25 cellular contexts compared by ENCODE assay signal in the genomic region with DNA sequence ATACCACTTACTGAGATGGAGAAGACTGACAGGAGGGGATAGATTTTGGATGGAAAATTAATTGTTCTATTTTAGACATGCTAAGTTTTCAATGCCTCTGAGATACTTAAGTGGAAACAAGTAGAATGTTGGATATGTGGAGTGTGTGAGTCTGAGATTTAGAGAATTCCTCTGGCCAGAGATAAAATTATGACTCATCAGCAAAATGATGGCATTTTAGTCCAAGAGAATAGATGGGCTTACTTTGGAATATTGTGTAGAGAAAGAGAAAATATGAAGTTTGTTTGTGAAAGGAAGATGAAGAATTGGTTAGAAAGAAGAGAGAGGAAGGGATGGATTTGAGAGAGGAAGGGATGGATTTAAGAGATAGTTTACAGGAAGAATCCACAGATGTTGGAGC.
DNase-seq lines count a peak whose midpoint lies in the region; ATAC-seq, FAIRE-seq and TF ChIP-seq lines count a peak whose summit lies in the region.
"Had no signal": no experiment of that assay in that cellular context is flagged by ENCODE, and none has a peak within 500 bp of the region (broad histone marks: within the 10 kb centered on the region; RNA-seq: fewer than 3 reads in every experiment).

No MANE protein-coding gene starts in this region.

- no TSS peak for BruUV-seq in HepG2 (replicated peaks; lab: Mats Ljungman, UMichigan)

- no peak overlapping the region for H3K4me2 ChIP-seq in HepG2 (ENCODE audit: low read depth, low read length)
- peak overlapping the region; percentile 49 for H3K4me2 ChIP-seq in smooth muscle cell
- H3K4me2 ChIP-seq: BLaER1 treated with 17β-estradiol and CSF1 and Interleukin-3, amounts not matched to agents 10 nM and 100 nM had no signal

- H2AFZ ChIP-seq in HepG2 (ENCODE audit: low read length) (no peak overlapping the region), smooth muscle cell (ENCODE audit: low read depth) (no peak overlapping the region)

- DNase-seq in HepG2 (ENCODE audit: low spot score) (no peak), right lobe of liver (no peak), smooth muscle cell (lab: John Stamatoyannopoulos, UW; ENCODE audit: unreplicated experiment) (no peak), cerebellar nuclear complex (lab: John Stamatoyannopoulos, UW) (no peak), testis (no peak)
- DNase-seq: ACHN; AML-193; BE2C; CD4-positive, alpha-beta T cell; CD8-positive, alpha-beta memory T cell; DMS 273 treated with DMSO at 0.1 percent for 48 hours; DMS79; EL; GDM1; GOT3; HFFc6 had no signal

- H3K27ac ChIP-seq in HepG2 (ENCODE audit: extremely low read length, insufficient read depth, low read length) = no peak overlapping the region
- H3K27ac ChIP-seq in right lobe of liver = no peak overlapping the region
- no peak overlapping the region for H3K27ac ChIP-seq in smooth muscle cell (ENCODE audit: low read depth)
- no peak overlapping the region for H3K27ac ChIP-seq in testis
- H3K27ac ChIP-seq: 22Rv1; BLaER1 treated with 17β-estradiol and CSF1 and Interleukin-3, amounts not matched to agents 10 nM and 100 nM had no signal

- POLR2A ChIA-PET in HepG2 (lab: Yijun Ruan, JAX) = no interaction called here

- FAIRE-seq in HepG2 (lab: Jason Lieb, UNC) (no peak), colon (lab: Jason Lieb, UNC) (peak; percentile 5)
- FAIRE-seq: A204.1, D721Med, GM12878, GM18507, H54 had no signal

- TF ChIP-seq EP300 in HepG2 (IDR thresholded peaks at IDR 0.05; ENCODE audit: low read depth in 2 of 2, low read length in 2 of 2) (no peak), HepG2 (CRISPR knock-in tag; IDR thresholded peaks at IDR 0.05; ENCODE audit: borderline replicate concordance) (no peak)

- H3K9me3 ChIP-seq in HepG2 (ENCODE audit: low read length) (no peaks in the 10 kb centered on the region), right lobe of liver (peaks cover 0 to 4% (median 0%) of the 10 kb centered on the region in 4 donors), smooth muscle cell (replicated peaks; ENCODE audit: low read depth) (no peaks in the 10 kb centered on the region), testis (no peaks in the 10 kb centered on the region)
- H3K9me3 ChIP-seq: BE2C, HAP-1 had no signal

- TF ChIP-seq RAD21 in HepG2 (CRISPR knock-in tag; IDR thresholded peaks at IDR 0.05) = no peak

- in situ Hi-C loops in HepG2 (cut with HindIII; ENCODE audit: extremely low pct_ligation_motif_present, low pct_unique_long_range_greater_than_20kb) = no loop called here

- no peak for TF ChIP-seq POLR2A in HepG2 (IDR thresholded peaks at IDR 0.05; ENCODE audit: insufficient read depth in 1 of 2, low read depth in 2 of 2, low read length in 2 of 2)
- no peak for TF ChIP-seq POLR2A in right lobe of liver (IDR thresholded peaks at IDR 0.05)
- TF ChIP-seq POLR2A in testis (IDR thresholded peaks at IDR 0.05) = no peak

- H4K20me1 ChIP-seq in HepG2 (ENCODE audit: insufficient read depth, low read length) (no peaks in the 10 kb centered on the region), smooth muscle cell (ENCODE audit: low read depth) (no peaks in the 10 kb centered on the region)
- H4K20me1 ChIP-seq: BLaER1 treated with 17β-estradiol and CSF1 and Interleukin-3, amounts not matched to agents 10 nM and 100 nM had no signal

- CTCF ChIA-PET in HepG2 (lab: Yijun Ruan, JAX; ENCODE audit: low intra/inter-chr PET ratio, low total read pairs) = no interaction called here

- H3K4me1 ChIP-seq in HepG2 (ENCODE audit: insufficient read depth, low read length) = no peaks in the 10 kb centered on the region
- no peaks in the 10 kb centered on the region for H3K4me1 ChIP-seq in right lobe of liver
- H3K4me1 ChIP-seq in smooth muscle cell (ENCODE audit: low read depth) = peaks cover 9% of the 10 kb centered on the region
- H3K4me1 ChIP-seq in testis = no peaks in the 10 kb centered on the region
- H3K4me1 ChIP-seq: BE2C; BLaER1 treated with 17β-estradiol and CSF1 and Interleukin-3, amounts not matched to agents 10 nM and 100 nM had no signal

- intact Hi-C loops in HepG2 (cut with micrococcal nuclease; ENCODE audit: unreplicated experiment) = no loop called here
- intact Hi-C loops in right lobe of liver (cut with DNase I) = no loop called here
- intact Hi-C loops in testis (cut with DNase I; ENCODE audit: low total_unique reads) = no loop called here

- no peak for TF ChIP-seq CTCF in HepG2 (CRISPR knock-in tag; IDR thresholded peaks at IDR 0.05)
- TF ChIP-seq CTCF in right lobe of liver (IDR thresholded peaks at IDR 0.05) = no peak
- no peak for TF ChIP-seq CTCF in smooth muscle cell (IDR thresholded peaks at IDR 0.05; ENCODE audit: borderline replicate concordance, insufficient read depth, poor library complexity, severe bottlenecking)
- no peak for TF ChIP-seq CTCF in testis (IDR thresholded peaks at IDR 0.05)

- H3K9ac ChIP-seq in HepG2 (ENCODE audit: insufficient read depth, low read depth, low read length) = no peak overlapping the region
- H3K9ac ChIP-seq in smooth muscle cell (ENCODE audit: low read depth) = no peak overlapping the region
- H3K9ac ChIP-seq: BLaER1 treated with 17β-estradiol and CSF1 and Interleukin-3, amounts not matched to agents 10 nM and 100 nM had no signal

- H3K4me3 ChIP-seq in HepG2 (replicated peaks in 1 of 3; ENCODE audit: insufficient read depth in 1 of 3, low read depth in 2 of 3, low read length in 3 of 3) (no peak overlapping the region), right lobe of liver (no peak overlapping the region), smooth muscle cell (no peak overlapping the region), testis (no peak overlapping the region)
- H3K4me3 ChIP-seq: BLaER1 treated with 17β-estradiol and CSF1 and Interleukin-3, amounts not matched to agents 10 nM and 100 nM; GM12878; HAP-1 had no signal

- ATAC-seq in HepG2 (no peak), right lobe of liver (no peak)
- ATAC-seq: GM12878 had no signal

- H3K27me3 ChIP-seq in HepG2 (ENCODE audit: control insufficient read depth in 1 of 2, insufficient read depth in 2 of 2, low read length in 2 of 2) = no peaks in the 10 kb centered on the region
- H3K27me3 ChIP-seq in right lobe of liver = no peaks in the 10 kb centered on the region
- H3K27me3 ChIP-seq in smooth muscle cell (ENCODE audit: low read depth) = no peaks in the 10 kb centered on the region
- no peaks in the 10 kb centered on the region for H3K27me3 ChIP-seq in testis
- H3K27me3 ChIP-seq: BE2C had no signal

- H3F3A ChIP-seq in smooth muscle cell (ENCODE audit: low read depth) = peaks cover 8% of the 10 kb centered on the region

- H3K36me3 ChIP-seq in HepG2 (replicated peaks in 1 of 2; ENCODE audit: control insufficient read depth in 1 of 2, insufficient read depth in 2 of 2, low read length in 2 of 2) (no peaks in the 10 kb centered on the region), right lobe of liver (no peaks in the 10 kb centered on the region), smooth muscle cell (ENCODE audit: low read depth) (no peaks in the 10 kb centered on the region), testis (ENCODE audit: low read depth, missing control alignments) (no peaks in the 10 kb centered on the region)
- H3K36me3 ChIP-seq: BE2C; BLaER1 treated with 17β-estradiol and CSF1 and Interleukin-3, amounts not matched to agents 10 nM and 100 nM; HAP-1 had no signal

- H3K79me2 ChIP-seq in HepG2 (ENCODE audit: insufficient read depth, low read length) (no peaks in the 10 kb centered on the region), smooth muscle cell (ENCODE audit: low read depth) (no peaks in the 10 kb centered on the region)

TF ChIP-seq in HepG2, 621 proteins besides CTCF, POLR2A, EP300 and RAD21:
- no peak for TF ChIP-seq KLF12 (CRISPR knock-in tag; IDR thresholded peaks at IDR 0.05; ENCODE audit: borderline replicate concordance)
- peak; percentile 3 to 60; a peak in 2 of 4 replicates for TF ChIP-seq MAFK (conservative IDR thresholded peaks at IDR 0.05 in 1 of 2, IDR thresholded peaks at IDR 0.05 in 1 of 2; ENCODE audit: low read length in 2 of 2)
- TF ChIP-seq ATF7-NPFF (CRISPR knock-in tag; IDR thresholded peaks at IDR 0.05; ENCODE audit: low read depth) = no peak
- TF ChIP-seq MAFF (IDR thresholded peaks at IDR 0.05; ENCODE audit: low read depth, low read length) = peak; percentile 51; the same call in 1 of the 2 replicates
- no peak for TF ChIP-seq ZNF616 (CRISPR knock-in tag; IDR thresholded peaks at IDR 0.05; ENCODE audit: low read depth)
- TF ChIP-seq ZKSCAN1 (IDR thresholded peaks at IDR 0.05; ENCODE audit: low read length) = no peak
- no peak for TF ChIP-seq ZNF543 (CRISPR knock-in tag; IDR thresholded peaks at IDR 0.05)
- TF ChIP-seq ZNF788 (CRISPR knock-in tag; IDR thresholded peaks at IDR 0.05; ENCODE audit: borderline replicate concordance) = no peak
- no peak for TF ChIP-seq SRF (IDR thresholded peaks at IDR 0.05; ENCODE audit: low read depth, low read length)
- TF ChIP-seq ZSCAN21 (CRISPR knock-in tag; IDR thresholded peaks at IDR 0.05; ENCODE audit: borderline replicate concordance) = no peak
- TF ChIP-seq RARG (CRISPR knock-in tag; IDR thresholded peaks at IDR 0.05; ENCODE audit: low read depth) = no peak
